Comparison of ENCODE assay signal across 14 cellular contexts in genomic region chr9:23658859-23659258, GRCh38.
"Had no signal": no experiment of that assay in that cellular context is flagged by ENCODE, and none has a peak within 500 bp of the region (broad histone marks: within the 10 kb centered on the region; RNA-seq: fewer than 3 reads in every experiment).

No MANE protein-coding gene starts in this region.

- H3K4me1 ChIP-seq: gastrocnemius medialis, heart right ventricle, psoas muscle had no signal

- H3K27ac ChIP-seq: colonic mucosa, gastrocnemius medialis, heart right ventricle, neutrophil, psoas muscle had no signal

- H3K4me3 ChIP-seq: colonic mucosa, gastrocnemius medialis, heart right ventricle, mucosa of descending colon, psoas muscle had no signal

- H3K27me3 ChIP-seq: colonic mucosa, gastrocnemius medialis, heart right ventricle, neutrophil had no signal

- ATAC-seq: gastrocnemius medialis; mucosa of descending colon; naive thymus-derived CD8-positive, alpha-beta T cell; psoas muscle had no signal

- H3K9me3 ChIP-seq: colonic mucosa, gastrocnemius medialis, heart right ventricle, mucosa of descending colon, neutrophil, psoas muscle had no signal

- DNase-seq: cerebellar nuclear complex; colonic mucosa; dermis blood vessel endothelial cell; erythroblast; gastrocnemius medialis; heart right ventricle; islet precursor cell; mucosa of descending colon; naive thymus-derived CD8-positive, alpha-beta T cell; psoas muscle; small intestine; stimulated activated CD4-positive, alpha-beta T cell treated with anti-CD3 and anti-CD28 coated beads, Interleukin-12 subunit alpha, Interleukin-12 subunit beta, amount 100 ng/mL, for 4 hours; stimulated activated naive CD4-positive, alpha-beta T cell treated with Interleukin-2 at 50 U/mL for 16 hours had no signal

- H3K36me3 ChIP-seq: colonic mucosa, gastrocnemius medialis, heart right ventricle, neutrophil had no signal
